20 cellular contexts compared by ENCODE assay signal in genomic region chr2:189540551-189540950, GRCh38. TPM values are rescaled to one million over a fixed set of nuclear protein-coding genes. Genes with fewer than 3 reads are reported as not detected.
DNase-seq lines count a peak whose midpoint lies in the region; ATAC-seq, FAIRE-seq and TF ChIP-seq lines count a peak whose summit lies in the region.
"Had no signal": no experiment of that assay in that cellular context is flagged by ENCODE, and none has a peak within 500 bp of the region (broad histone marks: within the 10 kb centered on the region; RNA-seq: fewer than 3 reads in every experiment).

No MANE protein-coding gene starts in this region.

- dilution Hi-C loops in endothelial cell of umbilical vein (cut with MboI; ENCODE audit: extremely low pct_ligation_motif_present, low sequenced_read_pairs), result no loop called here

- H3K9ac ChIP-seq in GM23248 (no peak overlapping the region), endothelial cell of umbilical vein (replicated peaks; ENCODE audit: extremely low read depth, insufficient read depth, low read length) (no peak overlapping the region)

- no peaks in the 10 kb centered on the region for H3K9me2 ChIP-seq in GM23248 (ENCODE audit: insufficient read depth)

- H3K4me2 ChIP-seq in GM23248 (ENCODE audit: unreplicated experiment) (no peak overlapping the region), endothelial cell of umbilical vein (ENCODE audit: insufficient read depth, low read length) (no peak overlapping the region)
- H3K4me2 ChIP-seq: GM23338 had no signal

- BruUV-seq in endothelial cell of umbilical vein (replicated peaks; lab: Mats Ljungman, UMichigan), result no TSS peak

- H3K4me3 ChIP-seq in GM23248, result no peak overlapping the region
- H3K4me3 ChIP-seq in endothelial cell of umbilical vein (replicated peaks in 1 of 3; ENCODE audit: insufficient read depth in 1 of 3, low read depth in 1 of 3, low read length in 3 of 3), result no peak overlapping the region
- H3K4me3 ChIP-seq in suprapubic skin, result no peak overlapping the region
- H3K4me3 ChIP-seq: GM23338 had no signal

- H3K4me1 ChIP-seq in GM23248 (ENCODE audit: insufficient read depth), result no peaks in the 10 kb centered on the region
- no peaks in the 10 kb centered on the region for H3K4me1 ChIP-seq in endothelial cell of umbilical vein (ENCODE audit: control insufficient read depth, extremely low read depth, insufficient read depth, low read length)
- H3K4me1 ChIP-seq in suprapubic skin, result peaks cover 39% of the 10 kb centered on the region

- TF ChIP-seq CTCF in endothelial cell of umbilical vein (IDR thresholded peaks at IDR 0.05; ENCODE audit: extremely low read depth in 1 of 2, insufficient read depth in 1 of 2, low read depth in 1 of 2, low read length in 2 of 2) (no peak), suprapubic skin (IDR thresholded peaks at IDR 0.05) (no peak)

- FAIRE-seq in endothelial cell of umbilical vein (lab: Jason Lieb, UNC), result peak; percentile 56
- FAIRE-seq: GM19239 had no signal

- H3K36me3 ChIP-seq in GM23248 (ENCODE audit: low read depth) (no peaks in the 10 kb centered on the region), endothelial cell of umbilical vein (ENCODE audit: control insufficient read depth in 2 of 2, extremely low read depth in 1 of 2, insufficient read depth in 2 of 2, low read length in 2 of 2) (no peaks in the 10 kb centered on the region), suprapubic skin (no peaks in the 10 kb centered on the region)

- DNase-seq in GM23248, result peak; percentile 33
- DNase-seq in endothelial cell of umbilical vein (ENCODE audit: low read depth, low spot score), result no peak
- peak; percentile 59 for DNase-seq in foreskin melanocyte
- DNase-seq in suprapubic skin (ENCODE audit: low spot score in 2 of 2), result no peak
- DNase-seq in glomerular visceral epithelial cell (ENCODE audit: extremely low spot score), result no peak
- no peak for DNase-seq in NCI-H524 (lab: John Stamatoyannopoulos, UW)
- DNase-seq: Caco-2; CD4-positive, CD25-positive, alpha-beta regulatory T cell; GF-D8; HCEC 1CT; NCI-H1105; NCI-H2081; NCI-H2171 treated with DMSO at 0.1 percent for 48 hours; NCI-H446 treated with DMSO at 0.1 percent for 48 hours; NCI-H748 treated with DMSO at 0.1 percent for 48 hours; OCI-M1; SHP77 had no signal

- H2AFZ ChIP-seq in GM23248 (no peak overlapping the region), endothelial cell of umbilical vein (ENCODE audit: low read depth, low read length) (no peak overlapping the region)
- H2AFZ ChIP-seq: GM23338 had no signal

- POLR2A ChIA-PET in endothelial cell of umbilical vein (lab: Charles Lee), result no interaction called here

- no peaks in the 10 kb centered on the region for H3F3A ChIP-seq in GM23248 (ENCODE audit: insufficient read depth)

- no peak for ATAC-seq in GM18861 (IDR thresholded peaks at IDR 0.05; ENCODE audit: unreplicated experiment)
- ATAC-seq: GM23338 had no signal

- in situ Hi-C loops in GM23248 (cut with MboI), result no loop called here

- WGBS in GM23248 (ENCODE audit: low coverage in 1 of 2, low lambda C conversion rate in 2 of 2, missing lambda C conversion rate in 2 of 2), 2 experiments, result 24 to 52% methylated on average over 1 of the region's 1 CpG
- 52% methylated on average over 1 of the region's 1 CpG for WGBS in suprapubic skin

- TF ChIP-seq POLR2A in endothelial cell of umbilical vein (IDR thresholded peaks at IDR 0.05; ENCODE audit: low read depth, low read length) (no peak), suprapubic skin (IDR thresholded peaks at IDR 0.05) (no peak)

- H3K9me3 ChIP-seq in GM23248 (ENCODE audit: low read depth) (no peaks in the 10 kb centered on the region), endothelial cell of umbilical vein (replicated peaks; ENCODE audit: control insufficient read depth, insufficient read depth, low read length) (no peaks in the 10 kb centered on the region), suprapubic skin (no peaks in the 10 kb centered on the region)
- H3K9me3 ChIP-seq: Caco-2 had no signal

- H4K20me1 ChIP-seq in GM23248 (ENCODE audit: insufficient read depth) (no peaks in the 10 kb centered on the region), endothelial cell of umbilical vein (replicated peaks; ENCODE audit: control insufficient read depth, extremely low read depth, insufficient read depth, low read length) (no peaks in the 10 kb centered on the region)

- H3K79me2 ChIP-seq in GM23248 (ENCODE audit: insufficient read depth) (no peaks in the 10 kb centered on the region), endothelial cell of umbilical vein (ENCODE audit: control insufficient read depth, insufficient read depth, low read length) (no peaks in the 10 kb centered on the region)

- TF ChIP-seq EP300 in suprapubic skin (IDR thresholded peaks at IDR 0.05), result no peak

- H3K27me3 ChIP-seq in GM23248 (replicated peaks; ENCODE audit: insufficient read depth), result no peaks in the 10 kb centered on the region
- H3K27me3 ChIP-seq in endothelial cell of umbilical vein (ENCODE audit: control insufficient read depth in 2 of 2, insufficient read depth in 2 of 2, low read length in 2 of 2), result no peaks in the 10 kb centered on the region
- no peaks in the 10 kb centered on the region for H3K27me3 ChIP-seq in suprapubic skin

- intact Hi-C loops in endothelial cell of umbilical vein (cut with micrococcal nuclease), result no loop called here

- CTCF ChIA-PET in endothelial cell of umbilical vein (lab: Charles Lee), result interaction anchor here (1.8 kb wide), 1 partner anchor 9 kb away, joined by 5 read pairs; no protein-coding TSS in a partner anchor

- H3K9me1 ChIP-seq in endothelial cell of umbilical vein (replicated peaks; ENCODE audit: control insufficient read depth, extremely low read depth, insufficient read depth, low read length), result no peaks in the 10 kb centered on the region

- H3K27ac ChIP-seq in GM23248 (no peak overlapping the region), endothelial cell of umbilical vein (ENCODE audit: insufficient read depth, low read depth, low read length) (no peak overlapping the region), suprapubic skin (peak overlapping the region; percentile 46)

TF ChIP-seq in endothelial cell of umbilical vein, 7 proteins besides CTCF, POLR2A, EP300 and RAD21:
- no peak for TF ChIP-seq FOS (IDR thresholded peaks at IDR 0.05; ENCODE audit: borderline replicate concordance, insufficient read depth, low read length)
- TF ChIP-seq GATA2 (IDR thresholded peaks at IDR 0.05; ENCODE audit: insufficient read depth, insufficient read length, low read depth, low read length), result no peak
- TF ChIP-seq POLR2AphosphoS5 (IDR thresholded peaks at IDR 0.05; ENCODE audit: insufficient read depth, low read depth, low read length), result no peak
- TF ChIP-seq, protein P1, sequence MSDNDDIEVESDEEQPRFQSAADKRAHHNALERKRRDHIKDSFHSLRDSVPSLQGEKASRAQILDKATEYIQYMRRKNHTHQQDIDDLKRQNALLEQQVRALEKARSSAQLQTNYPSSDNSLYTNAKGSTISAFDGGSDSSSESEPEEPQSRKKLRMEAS (IDR thresholded peaks at IDR 0.05; ENCODE audit: insufficient read depth, insufficient read length), result no peak
- no peak for TF ChIP-seq EZH2 (IDR thresholded peaks at IDR 0.05; ENCODE audit: borderline replicate concordance, low read depth, low read length, severe bottlenecking)
- TF ChIP-seq MYC (IDR thresholded peaks at IDR 0.05; ENCODE audit: low read depth, low read length), result no peak
- TF ChIP-seq JUN (IDR thresholded peaks at IDR 0.05; ENCODE audit: borderline replicate concordance, insufficient read depth, insufficient read length, low read depth), result no peak

RNA-seq across cellular contexts. Expression of gene SLC40A1, which starts 40.0 kb away (rescaled TPM):
- total RNA-seq in GM23248 (2014; rRNA removed; shearing (Covaris generic)), result 0.25 TPM in 1 of 2 replicates, not detected in the other
- polyA plus RNA-seq in GM23248 (2016; fragmentation: Nextera tagmentation; extraction: Ambion mirVana) (0.15 and 0.28 TPM in 2 replicates), endothelial cell of umbilical vein (12.2 and 15.1 TPM in 2 replicates)
- total RNA-seq in endothelial cell of umbilical vein (5.7 and 8.5 TPM in 2 replicates), suprapubic skin (10 to 100 TPM; 17.2 to 33.6 (median 19.6) TPM)
- polyA plus RNA-seq in endothelial cell of umbilical vein (2011; cell fraction: cytosol; rRNA removed), result 11.3 and 11.8 TPM in 2 replicates
- 16.8 and 17.7 TPM in 2 replicates for polyA plus RNA-seq in endothelial cell of umbilical vein (2011; cell fraction: nucleus; rRNA removed)
- 35.3 and 43.0 TPM in 2 replicates for polyA plus RNA-seq in endothelial cell of umbilical vein (2012)
- polyA minus RNA-seq in endothelial cell of umbilical vein, result 45.7 and 55.9 TPM in 2 replicates
- not detected for polyA minus RNA-seq in endothelial cell of umbilical vein (2011; cell fraction: cytosol; rRNA and poly(A)+ RNA removed)
- 19.9 and 26.5 TPM in 2 replicates for polyA minus RNA-seq in endothelial cell of umbilical vein (2011; cell fraction: nucleus; rRNA and poly(A)+ RNA removed)
- total RNA-seq: GM23338 had no signal

Comparison
In these comparisons a context has a peak if more than half of its experiments do, and no peak if none do; other contexts are left out.
1. DNase-seq: peak in GM23248 (single experiment) and foreskin melanocyte (single experiment); none in endothelial cell of umbilical vein (single experiment), suprapubic skin (0 of 2), glomerular visceral epithelial cell (single experiment) and NCI-H524 (0 of 2).